In genomic region chr15:40353697-40354096, GRCh38 we compare ENCODE assay signal across 23 cellular contexts. TPM values are rescaled to one million over a fixed set of nuclear protein-coding genes. Genes with fewer than 3 reads are reported as not detected.
DNase-seq lines count a peak whose midpoint lies in the region; ATAC-seq lines count a peak whose summit lies in the region.
"Had no signal": no experiment of that assay in that cellular context is flagged by ENCODE, and none has a peak within 500 bp of the region (broad histone marks: within the 10 kb centered on the region; RNA-seq: fewer than 3 reads in every experiment).

No MANE protein-coding gene starts in this region.

- H3K9me3 ChIP-seq in skeletal muscle tissue (ENCODE audit: control insufficient read depth in 3 of 3, low read length in 3 of 3): no peaks in the 10 kb centered on the region
- H3K9me3 ChIP-seq: BLaER1, lower lobe of right lung, prostate gland, upper lobe of right lung had no signal

- H3K9ac ChIP-seq in skeletal muscle tissue (ENCODE audit: low read depth in 1 of 3, low read length in 3 of 3): no peak overlapping the region
- H3K9ac ChIP-seq: BLaER1 had no signal

- peak overlapping the region; percentile 30 for H3K27ac ChIP-seq in skeletal muscle tissue (ENCODE audit: low read depth, low read length)
- H3K27ac ChIP-seq: BLaER1, brain microvascular endothelial cell, lower lobe of right lung, prostate gland, upper lobe of right lung had no signal

- peaks cover 26 to 30% (median 27%) of the 10 kb centered on the region in 3 donors for H3K4me1 ChIP-seq in skeletal muscle tissue (ENCODE audit: control insufficient read depth in 3 of 3, insufficient read depth in 3 of 3, low read length in 3 of 3)

- DNase-seq in DMS53 (lab: John Stamatoyannopoulos, UW) (peak; percentile 34), DMS53 treated with DMSO at 0.1 percent for 48 hours (lab: John Stamatoyannopoulos, UW; ENCODE audit: unreplicated experiment) (no peak), NCI-H524 treated with DMSO at 0.1 percent for 48 hours (lab: John Stamatoyannopoulos, UW) (peak; percentile 56), left lobe of liver (ENCODE audit: low spot score) (peak; percentile 93), T-helper 9 cell (no peak), NCI-H1930 (lab: John Stamatoyannopoulos, UW) (no peak)
- DNase-seq: activated CD4-positive, alpha-beta T cell treated with anti-CD3 and anti-CD28 coated beads, Interleukin-2, amount 50 U/mL, for 4 hours; activated T-cell treated with anti-CD3 and anti-CD28 coated beads, Interleukin-2, amount 50 U/mL, for 1 hour; brain microvascular endothelial cell; lower lobe of right lung; NK-92 treated with Interleukin-12 subunit alpha and Interleukin-12 subunit beta, amount 100 ng/mL, for 24 hours; stimulated activated naive CD4-positive, alpha-beta T cell treated with Interleukin-2 at 50 U/mL for 16 hours; upper lobe of right lung had no signal

- ATAC-seq in left lobe of liver (peak; percentile 84), GM18519 (IDR thresholded peaks at IDR 0.05; ENCODE audit: low FRiP score, unreplicated experiment) (no peak)
- ATAC-seq: activated naive CD4-positive, alpha-beta T cell treated with anti-CD3 and anti-CD28 coated beads, Interleukin-2, amount 50 U/mL, for 72 hours; lower lobe of right lung; naive thymus-derived CD8-positive, alpha-beta T cell; upper lobe of right lung had no signal

- H3K27me3 ChIP-seq in skeletal muscle tissue (ENCODE audit: control insufficient read depth in 3 of 3, insufficient read depth in 3 of 3, low read length in 3 of 3): no peaks in the 10 kb centered on the region
- H3K27me3 ChIP-seq: BLaER1, brain microvascular endothelial cell, upper lobe of right lung had no signal

- no peak overlapping the region for H3K4me3 ChIP-seq in skeletal muscle tissue (ENCODE audit: low read length in 3 of 3)
- H3K4me3 ChIP-seq: BLaER1, lower lobe of right lung, prostate gland, upper lobe of right lung had no signal

- H3K36me3 ChIP-seq in skeletal muscle tissue (ENCODE audit: control insufficient read depth in 3 of 3, insufficient read depth in 3 of 3, low read length in 3 of 3): no peaks in the 10 kb centered on the region
- H3K36me3 ChIP-seq: BLaER1, brain microvascular endothelial cell, lower lobe of right lung, prostate gland, upper lobe of right lung had no signal

RNA-seq across cellular contexts. Expression of gene PHGR1, which starts 2.9 kb away (rescaled TPM):
- total RNA-seq in left lobe of liver (not detected), skeletal muscle tissue (not detected)
- total RNA-seq: A172; activated naive CD4-positive, alpha-beta T cell treated with anti-CD3 and anti-CD28 coated beads, Interleukin-2, amount 50 U/mL, for 72 hours; dermis microvascular lymphatic vessel endothelial cell; glomerular endothelial cell; H9; lower lobe of right lung; naive thymus-derived CD8-positive, alpha-beta T cell; prostate gland; upper lobe of right lung had no signal

RNA-seq across cellular contexts. Expression of gene DISP2, which starts 4.3 kb away (rescaled TPM):
- 0.25 TPM for total RNA-seq in left lobe of liver
- total RNA-seq in skeletal muscle tissue: under 0.01 TPM

RNA-seq across cellular contexts. Expression of gene CCDC9B, which starts 13.0 kb away (rescaled TPM):
- total RNA-seq in left lobe of liver: 16.6 TPM
- 2.1 TPM for total RNA-seq in skeletal muscle tissue

RNA-seq across cellular contexts. Expression of gene KNSTRN, which starts 28.8 kb away (rescaled TPM):
- total RNA-seq in left lobe of liver: 9.2 TPM
- 15.7 TPM for total RNA-seq in skeletal muscle tissue

RNA-seq across cellular contexts. Expression of gene INAFM2, which starts 30.2 kb away (rescaled TPM):
- total RNA-seq in left lobe of liver (7.7 TPM), skeletal muscle tissue (11.5 TPM)

Comparison
In these comparisons a context has a peak if more than half of its experiments do, and no peak if none do; other contexts are left out.
1. DNase-seq: peak in DMS53 (single experiment), NCI-H524 treated with DMSO at 0.1 percent for 48 hours (single experiment) and left lobe of liver (single experiment); none in DMS53 treated with DMSO at 0.1 percent for 48 hours (single experiment), T-helper 9 cell (single experiment) and NCI-H1930 (0 of 2).